8 cellular contexts compared by ENCODE assay signal in the genomic region with DNA sequence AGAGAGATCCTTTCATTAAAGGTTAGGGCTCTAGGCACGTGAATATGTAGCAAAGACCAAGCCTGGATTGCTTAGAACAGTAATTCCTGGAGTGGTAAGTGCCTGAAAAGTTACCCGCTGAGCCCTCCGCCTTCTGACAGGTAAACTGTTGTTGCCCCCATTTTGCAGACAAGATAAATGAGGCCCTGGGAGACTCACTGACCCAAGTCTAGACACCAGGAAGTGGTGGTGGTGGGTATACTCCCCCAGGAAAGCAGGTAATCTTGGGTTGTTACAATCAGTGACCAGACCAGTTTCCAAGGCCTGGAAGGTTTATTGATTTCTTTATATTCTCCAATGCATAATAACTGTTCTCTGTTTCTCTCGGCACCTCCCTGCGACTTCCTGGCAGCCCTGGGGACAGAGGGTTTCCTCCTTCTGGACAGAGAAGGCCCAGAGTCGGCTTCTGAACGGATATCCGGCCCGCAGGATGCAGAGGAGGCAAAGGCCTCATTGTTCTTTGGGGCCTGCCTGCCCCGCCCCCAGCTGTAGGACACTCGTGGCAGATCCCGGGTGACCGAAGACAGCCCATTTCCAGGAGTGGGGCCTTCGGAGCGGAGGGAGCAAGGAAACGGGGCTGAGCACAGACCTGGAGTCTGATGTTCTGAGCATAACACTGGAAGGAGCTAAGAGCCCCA. TPM values are rescaled to one million over a fixed set of nuclear protein-coding genes. Genes with fewer than 3 reads are reported as not detected.
DNase-seq lines count a peak whose midpoint lies in the region; ATAC-seq and TF ChIP-seq lines count a peak whose summit lies in the region.

No MANE protein-coding gene starts in this region.

- DNase-seq in CD1c-positive myeloid dendritic cell (ENCODE audit: extremely low spot score) (peak; percentile 56), LNCaP clone FGC (ENCODE audit: low read depth) (no peak), esophagus muscularis mucosa (ENCODE audit: extremely low spot score) (peak; percentile 92), tibial artery (peak; percentile 66 to 83), NCI-H510A (lab: John Stamatoyannopoulos, UW) (no peak)
- DNase-seq in activated CD8-positive, alpha-beta memory T cell treated with anti-CD3 and anti-CD28 coated beads, Interleukin-2, amount 50 U/mL, for 4 hours = peak; percentile 28
- peak in 6 of 9 donors; percentile 14 to 62 (median 24) for DNase-seq in naive thymus-derived CD4-positive, alpha-beta T cell

- ATAC-seq in GM21367 (IDR thresholded peaks at IDR 0.05; ENCODE audit: unreplicated experiment) = peak; percentile 20
- ATAC-seq in naive thymus-derived CD4-positive, alpha-beta T cell = no peak

- TF ChIP-seq POLR2A in esophagus muscularis mucosa (IDR thresholded peaks at IDR 0.05; ENCODE audit: low read depth) = no peak

- CTCF ChIA-PET in naive thymus-derived CD4-positive, alpha-beta T cell (lab: Charles Lee) = interaction anchor here (0.6 to 2.7 kb wide), 22 partner anchors 7 to 658 kb away, joined by 3 to 36 read pairs (median 4); a partner anchor contains a TSS

- H3K9me3 ChIP-seq in esophagus muscularis mucosa = no peaks in the 10 kb centered on the region
- no peaks in the 10 kb centered on the region for H3K9me3 ChIP-seq in naive thymus-derived CD4-positive, alpha-beta T cell (ENCODE audit: control insufficient read depth in 2 of 3, low read length in 3 of 3)
- H3K9me3 ChIP-seq in tibial artery = no peaks in the 10 kb centered on the region

- H3K36me3 Mint-ChIP-seq in naive thymus-derived CD4-positive, alpha-beta T cell = no peaks in the 10 kb centered on the region

- H3K27me3 ChIP-seq in esophagus muscularis mucosa = no peaks in the 10 kb centered on the region
- H3K27me3 ChIP-seq in naive thymus-derived CD4-positive, alpha-beta T cell (ENCODE audit: control insufficient read depth in 2 of 2, insufficient read depth in 2 of 2, low read length in 2 of 2) = no peaks in the 10 kb centered on the region
- H3K27me3 ChIP-seq in tibial artery = no peaks in the 10 kb centered on the region

- peak overlapping the region; percentile 83 to 99 (median 95) for H3K27ac Mint-ChIP-seq in naive thymus-derived CD4-positive, alpha-beta T cell

- H3K27ac ChIP-seq in esophagus muscularis mucosa (replicated peaks in 1 of 4) (peak overlapping the region; percentile 97 to 100 (median 98)), tibial artery (peak overlapping the region; percentile 87 to 90)
- H3K27ac ChIP-seq in naive thymus-derived CD4-positive, alpha-beta T cell (ENCODE audit: low read depth, low read length) = peak overlapping the region; percentile 89

- WGBS in esophagus muscularis mucosa = 53% methylated on average over 11 of the region's 16 CpGs

- no peak for TF ChIP-seq EP300 in esophagus muscularis mucosa (IDR thresholded peaks at IDR 0.05)

- H3K4me1 ChIP-seq in esophagus muscularis mucosa (peaks cover 24 to 40% (median 37%) of the 10 kb centered on the region in 4 donors), tibial artery (peaks cover 0 to 25% (median 14%) of the 10 kb centered on the region in 4 donors)
- H3K4me1 ChIP-seq in naive thymus-derived CD4-positive, alpha-beta T cell (ENCODE audit: control insufficient read depth in 2 of 2, insufficient read depth in 2 of 2, low read length in 2 of 2) = peaks cover 19 to 23% of the 10 kb centered on the region in 2 donors

- intact Hi-C loops in esophagus muscularis mucosa (cut with DNase I) = loop anchor here (2.0 to 10.0 kb wide), 4 partner anchors 46 to 469 kb away; no protein-coding TSS in a partner anchor
- intact Hi-C loops in naive thymus-derived CD4-positive, alpha-beta T cell (cut with micrococcal nuclease) = loop anchor here (1.0 to 10.0 kb wide), 12 partner anchors 46 to 651 kb away; a partner anchor contains a TSS
- intact Hi-C loops in tibial artery (cut with DNase I; ENCODE audit: low total_unique reads) = loop anchor here (5.0 to 10.0 kb wide), 3 partner anchors 111 to 209 kb away; no protein-coding TSS in a partner anchor

- H3K4me3 Mint-ChIP-seq in naive thymus-derived CD4-positive, alpha-beta T cell = peak overlapping the region; percentile 74 to 98 (median 90)

- H3K9me3 Mint-ChIP-seq in naive thymus-derived CD4-positive, alpha-beta T cell = no peaks in the 10 kb centered on the region

- TF ChIP-seq CTCF in LNCaP clone FGC (IDR thresholded peaks at IDR 0.05; ENCODE audit: control insufficient read depth, extremely low read depth, insufficient read depth) (no peak), esophagus muscularis mucosa (IDR thresholded peaks at IDR 0.05) (no peak), tibial artery (IDR thresholded peaks at IDR 0.05) (no peak)

- peaks cover 28 to 36% (median 33%) of the 10 kb centered on the region in 7 donors for H3K4me1 Mint-ChIP-seq in naive thymus-derived CD4-positive, alpha-beta T cell

- H3K36me3 ChIP-seq in esophagus muscularis mucosa (no peaks in the 10 kb centered on the region), tibial artery (no peaks in the 10 kb centered on the region)
- no peaks in the 10 kb centered on the region for H3K36me3 ChIP-seq in naive thymus-derived CD4-positive, alpha-beta T cell (ENCODE audit: control insufficient read depth in 2 of 3, insufficient read depth in 3 of 3, low read length in 3 of 3)

- POLR2A ChIA-PET in naive thymus-derived CD4-positive, alpha-beta T cell (lab: Charles Lee) = interaction anchor here (0.5 to 7.3 kb wide), 11 partner anchors 38 to 667 kb away, joined by 3 to 65 read pairs (median 3); a partner anchor contains a TSS

- no peaks in the 10 kb centered on the region for H3K27me3 Mint-ChIP-seq in naive thymus-derived CD4-positive, alpha-beta T cell

- H3K4me3 ChIP-seq in LNCaP clone FGC (ENCODE audit: low read depth, low read length) = peak overlapping the region; percentile 58
- peak overlapping the region; percentile 74 to 95 (median 83) for H3K4me3 ChIP-seq in esophagus muscularis mucosa
- peak overlapping the region; percentile 57 for H3K4me3 ChIP-seq in naive thymus-derived CD4-positive, alpha-beta T cell (ENCODE audit: low read length)
- peak overlapping the region; percentile 87 to 97 for H3K4me3 ChIP-seq in tibial artery

RNA-seq across cellular contexts. Expression of a gene that starts 1.3 kb away (rescaled TPM):
- total RNA-seq in esophagus muscularis mucosa = 10 to 100 TPM; 39.6 to 64.4 (median 50.7) TPM
- 10 to 100 TPM; 20.3 to 45.2 (median 34.2) TPM for total RNA-seq in naive thymus-derived CD4-positive, alpha-beta T cell
- polyA plus RNA-seq in naive thymus-derived CD4-positive, alpha-beta T cell = 10 to 100 TPM; 16.4 to 30.3 TPM

RNA-seq across cellular contexts. Expression of a gene that starts 27.5 kb away (rescaled TPM):
- 100 to 1,000 TPM; 128 to 195 (median 171) TPM for total RNA-seq in esophagus muscularis mucosa
- 100 to 1,000 TPM in 1 of 5 experiments, 10 to 100 TPM in 4; 11.7 to 120 (median 35.4) TPM for total RNA-seq in naive thymus-derived CD4-positive, alpha-beta T cell
- polyA plus RNA-seq in naive thymus-derived CD4-positive, alpha-beta T cell = 10 to 100 TPM; 70.7 to 87.5 TPM

RNA-seq across cellular contexts. Expression of a gene that starts 40.5 kb away (rescaled TPM):
- 10 to 100 TPM; 14.1 to 39.9 (median 17.8) TPM for total RNA-seq in esophagus muscularis mucosa
- total RNA-seq in naive thymus-derived CD4-positive, alpha-beta T cell = 10 to 100 TPM; 11.8 to 28.1 (median 23.1) TPM
- 10 to 100 TPM; 19.1 to 27.1 TPM for polyA plus RNA-seq in naive thymus-derived CD4-positive, alpha-beta T cell

Comparison
In these comparisons a context has a peak if more than half of its experiments do, and no peak if none do; other contexts are left out.
1. DNase-seq: peak in CD1c-positive myeloid dendritic cell (single experiment), activated CD8-positive, alpha-beta memory T cell treated with anti-CD3 and anti-CD28 coated beads, Interleukin-2, amount 50 U/mL, for 4 hours (single experiment), esophagus muscularis mucosa (single experiment), naive thymus-derived CD4-positive, alpha-beta T cell (6 of 9) and tibial artery (2 of 2); none in LNCaP clone FGC (single experiment) and NCI-H510A (single experiment).
2. Peak in every context shown above with its lines, with median percentiles within 50 percentile points of each other: H3K4me3 ChIP-seq and H3K27ac ChIP-seq.